9 cellular contexts compared by ENCODE assay signal in genomic region chr1:246647113-246647512, GRCh38.
A peak's percentile ranks its signal among the peaks of the same experiment; 100 is the strongest.
DNase-seq lines count a peak whose midpoint lies in the region; ATAC-seq and TF ChIP-seq lines count a peak whose summit lies in the region.
"Had no signal": no experiment of that assay in that cellular context is flagged by ENCODE, and none has a peak within 500 bp of the region (broad histone marks: within the 10 kb centered on the region; RNA-seq: fewer than 3 reads in every experiment).

No MANE protein-coding gene starts in this region.

- H3F3A ChIP-seq in PC-9 (ENCODE audit: insufficient read depth, low read depth) = no peaks in the 10 kb centered on the region

- H3K27ac Mint-ChIP-seq in activated naive CD8-positive, alpha-beta T cell treated with anti-CD3 and anti-CD28 coated beads, Interleukin-2, amount 50 U/mL, for 24 hours = no peak overlapping the region

- no peak overlapping the region for H3K27ac ChIP-seq in right lobe of liver
- H3K27ac ChIP-seq in PC-9 = no peak overlapping the region

- DNase-seq in NCI-H82 (lab: John Stamatoyannopoulos, UW) = peak; percentile 62
- DNase-seq in NCI-H82 treated with DMSO at 0.1 percent for 48 hours (lab: John Stamatoyannopoulos, UW; ENCODE audit: unreplicated experiment) = no peak
- peak; percentile 85 for DNase-seq in choroid plexus epithelial cell (ENCODE audit: low read depth)
- DNase-seq in right lobe of liver = no peak
- no peak for DNase-seq in activated naive CD8-positive, alpha-beta T cell treated with anti-CD3 and anti-CD28 coated beads, Interleukin-2, amount 50 U/mL, for 24 hours
- no peak for DNase-seq in activated gamma-delta T cell (lab: John Stamatoyannopoulos, UW)
- DNase-seq in PC-9 = no peak
- DNase-seq: CD4-positive, CD25-positive, alpha-beta regulatory T cell had no signal

- CTCF ChIA-PET in PC-9 (lab: Charles Lee) = no interaction called here

- POLR2A ChIA-PET in PC-9 (lab: Charles Lee; ENCODE audit: unreplicated experiment) = no interaction called here

- H4K20me1 ChIP-seq in PC-9 (ENCODE audit: insufficient read depth) = no peaks in the 10 kb centered on the region

- ATAC-seq in right lobe of liver (peak; percentile 37 to 50 (median 44)), HG03439 (IDR thresholded peaks at IDR 0.05; ENCODE audit: unreplicated experiment) (no peak)
- ATAC-seq in activated naive CD8-positive, alpha-beta T cell treated with anti-CD3 and anti-CD28 coated beads, Interleukin-2, amount 50 U/mL, for 24 hours = no peak

- H3K4me3 ChIP-seq in choroid plexus epithelial cell (ENCODE audit: low read depth, low read length) (no peak overlapping the region), right lobe of liver (no peak overlapping the region), PC-9 (no peak overlapping the region)

- no peak for TF ChIP-seq POLR2A in right lobe of liver (IDR thresholded peaks at IDR 0.05)

- BruUV-seq in PC-9 (replicated peaks; lab: Mats Ljungman, UMichigan) = no TSS peak

- no peaks in the 10 kb centered on the region for H3K4me1 ChIP-seq in right lobe of liver
- no peaks in the 10 kb centered on the region for H3K4me1 ChIP-seq in PC-9 (replicated peaks; ENCODE audit: insufficient read depth)

- peak; percentile 88 for TF ChIP-seq CTCF in choroid plexus epithelial cell (conservative IDR thresholded peaks at IDR 0.05; ENCODE audit: low read depth, low read length)
- TF ChIP-seq CTCF in right lobe of liver (IDR thresholded peaks at IDR 0.05) = peak in 1 of 4 donors; percentile 20
- TF ChIP-seq CTCF in PC-9 (conservative IDR thresholded peaks at IDR 0.05) = no peak

- H3K9me2 ChIP-seq in PC-9 (ENCODE audit: insufficient read depth) = no peaks in the 10 kb centered on the region

- H3K36me3 ChIP-seq in right lobe of liver (peaks cover 0 to 64% (median 22%) of the 10 kb centered on the region in 4 donors), PC-9 (ENCODE audit: low read depth) (no peaks in the 10 kb centered on the region)

- H3K4me3 Mint-ChIP-seq in activated naive CD8-positive, alpha-beta T cell treated with anti-CD3 and anti-CD28 coated beads, Interleukin-2, amount 50 U/mL, for 24 hours = no peak overlapping the region
- H3K4me3 Mint-ChIP-seq: CD4-positive, CD25-positive, alpha-beta regulatory T cell had no signal

- peaks cover 6% of the 10 kb centered on the region for H3K9me3 Mint-ChIP-seq in activated naive CD8-positive, alpha-beta T cell treated with anti-CD3 and anti-CD28 coated beads, Interleukin-2, amount 50 U/mL, for 24 hours

- H3K4me1 Mint-ChIP-seq in activated naive CD8-positive, alpha-beta T cell treated with anti-CD3 and anti-CD28 coated beads, Interleukin-2, amount 50 U/mL, for 24 hours = peaks cover 7% of the 10 kb centered on the region

- H3K36me3 Mint-ChIP-seq in activated naive CD8-positive, alpha-beta T cell treated with anti-CD3 and anti-CD28 coated beads, Interleukin-2, amount 50 U/mL, for 24 hours (ENCODE audit: low read depth) = peaks cover 38% of the 10 kb centered on the region

- no peak overlapping the region for H2AFZ ChIP-seq in PC-9

- H3K27me3 Mint-ChIP-seq in activated naive CD8-positive, alpha-beta T cell treated with anti-CD3 and anti-CD28 coated beads, Interleukin-2, amount 50 U/mL, for 24 hours = no peaks in the 10 kb centered on the region
- H3K27me3 Mint-ChIP-seq: CD4-positive, CD25-positive, alpha-beta regulatory T cell had no signal

- no peak overlapping the region for H3K4me2 ChIP-seq in PC-9

- no peaks in the 10 kb centered on the region for H3K27me3 ChIP-seq in right lobe of liver
- no peaks in the 10 kb centered on the region for H3K27me3 ChIP-seq in PC-9 (ENCODE audit: insufficient read depth, low read depth)

- H3K9me3 ChIP-seq in right lobe of liver = no peaks in the 10 kb centered on the region
- H3K9me3 ChIP-seq in PC-9 (ENCODE audit: insufficient read depth, low read depth) = no peaks in the 10 kb centered on the region

- no peaks in the 10 kb centered on the region for H3K79me2 ChIP-seq in PC-9 (ENCODE audit: low read depth)

- 73% methylated on average over 4 of the region's 10 CpGs for WGBS in right lobe of liver (ENCODE audit: insufficient coverage, low coverage, low lambda C conversion rate, missing lambda C conversion rate)

- intact Hi-C loops in right lobe of liver (cut with DNase I) = no loop called here
- intact Hi-C loops in PC-9 (cut with micrococcal nuclease; ENCODE audit: unreplicated experiment) = no loop called here

Comparison
In these comparisons a context has a peak if more than half of its experiments do, and no peak if none do; other contexts are left out.
1. DNase-seq: peak in NCI-H82 (single experiment) and choroid plexus epithelial cell (single experiment); none in NCI-H82 treated with DMSO at 0.1 percent for 48 hours (single experiment), right lobe of liver (0 of 3), activated naive CD8-positive, alpha-beta T cell treated with anti-CD3 and anti-CD28 coated beads, Interleukin-2, amount 50 U/mL, for 24 hours (single experiment), activated gamma-delta T cell (single experiment) and PC-9 (0 of 2).
2. ATAC-seq: peak in right lobe of liver (4 of 4); none in activated naive CD8-positive, alpha-beta T cell treated with anti-CD3 and anti-CD28 coated beads, Interleukin-2, amount 50 U/mL, for 24 hours (single experiment) and HG03439 (single experiment).